9 cellular contexts compared by ENCODE assay signal in genomic region chr1:228849011-228849541, GRCh38.
DNase-seq lines count a peak whose midpoint lies in the region; ATAC-seq, FAIRE-seq and TF ChIP-seq lines count a peak whose summit lies in the region.
"Had no signal": no experiment of that assay in that cellular context is flagged by ENCODE, and none has a peak within 500 bp of the region (broad histone marks: within the 10 kb centered on the region; RNA-seq: fewer than 3 reads in every experiment).

No MANE protein-coding gene starts in this region.

- H3K36me3 Mint-ChIP-seq in glutamatergic neuron (ENCODE audit: unreplicated experiment) = peaks cover 7% of the 10 kb centered on the region

- no peak for FAIRE-seq in pancreas (lab: Jason Lieb, UNC)

- WGBS in pancreas, 2 donors = 34 to 51% methylated on average over 3 of the region's 3 CpGs

- H3K27ac ChIP-seq in pancreas (no peak overlapping the region), coronary artery (no peak overlapping the region)

- H3K36me3 ChIP-seq in pancreas = no peaks in the 10 kb centered on the region

- H3K4me1 ChIP-seq in pancreas = peaks cover 0 to 21% (median 8%) of the 10 kb centered on the region in 3 donors

- intact Hi-C loops in pancreas (cut with DNase I) = no loop called here

- no peak overlapping the region for H3K4me3 Mint-ChIP-seq in glutamatergic neuron (ENCODE audit: unreplicated experiment)

- H3K9me3 Mint-ChIP-seq in glutamatergic neuron (ENCODE audit: unreplicated experiment) = peaks cover 7% of the 10 kb centered on the region

- peaks cover 34% of the 10 kb centered on the region for H3K4me1 Mint-ChIP-seq in glutamatergic neuron (ENCODE audit: low read depth, unreplicated experiment)

- TF ChIP-seq CTCF in pancreas (IDR thresholded peaks at IDR 0.05) (no peak), glutamatergic neuron (IDR thresholded peaks at IDR 0.05; ENCODE audit: partially characterized antibody, unreplicated experiment) (no peak), coronary artery (IDR thresholded peaks at IDR 0.05) (no peak)

- no peak overlapping the region for H3K27ac Mint-ChIP-seq in glutamatergic neuron (ENCODE audit: unreplicated experiment)

- peaks cover 2% of the 10 kb centered on the region for H3K27me3 Mint-ChIP-seq in glutamatergic neuron (ENCODE audit: unreplicated experiment)

- H3K27me3 ChIP-seq in pancreas = no peaks in the 10 kb centered on the region

- no peaks in the 10 kb centered on the region for H3K9me3 ChIP-seq in pancreas

- H3K4me3 ChIP-seq in pancreas (no peak overlapping the region), coronary artery (no peak overlapping the region)

- ATAC-seq in GM19043 (IDR thresholded peaks at IDR 0.05; ENCODE audit: low read depth, unreplicated experiment) (peak; percentile 81), HG02938 (IDR thresholded peaks at IDR 0.05; ENCODE audit: unreplicated experiment) (peak; percentile 88), pancreas (peak in 3 of 4 donors; percentile 24 to 47 (median 34)), SK-N-SH treated with all-trans-retinoic acid at 6 μM for 48 hours (no peak)

- DNase-seq in NCI-H2196 treated with DMSO at 0.1 percent for 48 hours (lab: John Stamatoyannopoulos, UW; ENCODE audit: unreplicated experiment) = peak; percentile 9
- DNase-seq in pancreas = no peak
- no peak for DNase-seq in kidney glomerular epithelial cell (lab: John Stamatoyannopoulos, UW)
- no peak for DNase-seq in glutamatergic neuron
- no peak for DNase-seq in coronary artery (ENCODE audit: low spot score)
- DNase-seq: retina had no signal

TF ChIP-seq in SK-N-SH treated with all-trans-retinoic acid at 6 μM for 48 hours, 23 proteins besides CTCF, POLR2A, EP300 and RAD21:
- TF ChIP-seq ZFP3 (CRISPR knock-in tag; IDR thresholded peaks at IDR 0.05) = no peak
- TF ChIP-seq TCF4 (CRISPR knock-in tag; IDR thresholded peaks at IDR 0.05; ENCODE audit: borderline replicate concordance) = no peak
